Comparison of ENCODE assay signal across 28 cellular contexts in genomic region chr1:3285341-3285740, GRCh38.
"Had no signal": no experiment of that assay in that cellular context is flagged by ENCODE, and none has a peak within 500 bp of the region (broad histone marks: within the 10 kb centered on the region; RNA-seq: fewer than 3 reads in every experiment).

No MANE protein-coding gene starts in this region.

- H3K27me3 Mint-ChIP-seq: activated CD4-positive, alpha-beta memory T cell treated with anti-CD3 and anti-CD28 coated beads, Interleukin-2, amount 10 ng/mL, durations not matched to agents 7 days and 5 days; activated CD4-positive, alpha-beta T cell treated with anti-CD3 and anti-CD28 coated beads, Interleukin-2, amount 10 ng/mL, durations not matched to agents 7 days and 5 days; activated naive CD8-positive, alpha-beta T cell had no signal

- H3K27ac ChIP-seq: brain microvascular endothelial cell, esophagus muscularis mucosa, foreskin keratinocyte, gastrocnemius medialis, heart left ventricle had no signal

- H3K36me3 ChIP-seq: brain microvascular endothelial cell, esophagus muscularis mucosa, gastrocnemius medialis, heart left ventricle had no signal

- H3K4me1 ChIP-seq: foreskin keratinocyte, gastrocnemius medialis had no signal

- H3K36me3 Mint-ChIP-seq: activated naive CD8-positive, alpha-beta T cell had no signal

- H3K4me3 Mint-ChIP-seq: activated CD4-positive, alpha-beta memory T cell treated with anti-CD3 and anti-CD28 coated beads, Interleukin-2, amount 10 ng/mL, durations not matched to agents 7 days and 5 days; activated CD4-positive, alpha-beta T cell treated with anti-CD3 and anti-CD28 coated beads, Interleukin-2, amount 10 ng/mL, durations not matched to agents 7 days and 5 days; activated naive CD8-positive, alpha-beta T cell; activated T-cell treated with anti-CD3 and anti-CD28 coated beads, Interleukin-2, amount 50 U/mL, for 24 hours; activated T-cell treated with anti-CD3 and anti-CD28 coated beads, Interleukin-2, amount 50 U/mL, for 72 hours; effector memory CD8-positive, alpha-beta T cell had no signal

- H3K27me3 ChIP-seq: brain microvascular endothelial cell, foreskin keratinocyte had no signal

- ATAC-seq: activated T-cell treated with anti-CD3 and anti-CD28 coated beads, Interleukin-2, amount 50 U/mL, for 72 hours; effector memory CD8-positive, alpha-beta T cell; foreskin keratinocyte; gastrocnemius medialis; heart left ventricle had no signal

- H3K27ac Mint-ChIP-seq: activated CD4-positive, alpha-beta memory T cell treated with anti-CD3 and anti-CD28 coated beads, Interleukin-2, amount 10 ng/mL, durations not matched to agents 7 days and 5 days; activated CD4-positive, alpha-beta T cell treated with anti-CD3 and anti-CD28 coated beads, Interleukin-2, amount 10 ng/mL, durations not matched to agents 7 days and 5 days; activated naive CD8-positive, alpha-beta T cell; activated T-cell treated with anti-CD3 and anti-CD28 coated beads, Interleukin-2, amount 50 U/mL, for 24 hours; activated T-cell treated with anti-CD3 and anti-CD28 coated beads, Interleukin-2, amount 50 U/mL, for 72 hours; effector memory CD8-positive, alpha-beta T cell had no signal

- H3K9me3 ChIP-seq: esophagus muscularis mucosa, gastrocnemius medialis, heart left ventricle had no signal

- H3K9me3 Mint-ChIP-seq: activated CD4-positive, alpha-beta memory T cell treated with anti-CD3 and anti-CD28 coated beads, Interleukin-2, amount 10 ng/mL, durations not matched to agents 7 days and 5 days; activated CD4-positive, alpha-beta T cell treated with anti-CD3 and anti-CD28 coated beads, Interleukin-2, amount 10 ng/mL, durations not matched to agents 7 days and 5 days; activated T-cell treated with anti-CD3 and anti-CD28 coated beads, Interleukin-2, amount 50 U/mL, for 24 hours; activated T-cell treated with anti-CD3 and anti-CD28 coated beads, Interleukin-2, amount 50 U/mL, for 72 hours; effector memory CD8-positive, alpha-beta T cell had no signal

- H3K4me1 Mint-ChIP-seq: activated CD4-positive, alpha-beta memory T cell treated with anti-CD3 and anti-CD28 coated beads, Interleukin-2, amount 10 ng/mL, durations not matched to agents 7 days and 5 days; activated CD4-positive, alpha-beta T cell treated with anti-CD3 and anti-CD28 coated beads, Interleukin-2, amount 10 ng/mL, durations not matched to agents 7 days and 5 days had no signal

- DNase-seq: activated CD4-positive, alpha-beta memory T cell treated with anti-CD3 and anti-CD28 coated beads, Interleukin-2, amount 10 ng/mL, durations not matched to agents 7 days and 5 days; activated CD4-positive, alpha-beta T cell treated with anti-CD3 and anti-CD28 coated beads for 1 hour; activated CD4-positive, alpha-beta T cell treated with anti-CD3 and anti-CD28 coated beads for 4 hours; activated CD4-positive, alpha-beta T cell treated with anti-CD3 and anti-CD28 coated beads, Interleukin-2, amount 10 ng/mL, durations not matched to agents 7 days and 5 days; activated CD4-positive, alpha-beta T cell treated with anti-CD3 and anti-CD28 coated beads, Interleukin-2, amount 50 U/mL, for 4 hours; activated CD8-positive, alpha-beta memory T cell treated with anti-CD3 and anti-CD28 coated beads, Interleukin-2, amount 50 U/mL, for 48 hours; activated effector memory CD4-positive, alpha-beta T cell treated with Interleukin-2 at 50 U/mL for 16 hours; activated gamma-delta T cell treated with Interleukin-2 at 50 U/mL for 16 hours; activated naive CD4-positive, alpha-beta T cell treated with anti-CD3 and anti-CD28 coated beads, Interleukin-2, amount 50 U/mL, for 16 hours; activated naive CD4-positive, alpha-beta T cell treated with Interleukin-2 at 50 U/mL for 16 hours; activated T-cell treated with anti-CD3 and anti-CD28 coated beads for 4 hours; activated T-cell treated with anti-CD3 and anti-CD28 coated beads, Interleukin-2, amount 50 U/mL, for 24 hours; activated T-cell treated with anti-CD3 and anti-CD28 coated beads, Interleukin-2, amount 50 U/mL, for 72 hours; amniotic stem cell; anterior cingulate cortex; brain microvascular endothelial cell; cortex of kidney; dermis blood vessel endothelial cell; effector CD4-positive, alpha-beta T cell; effector memory CD8-positive, alpha-beta T cell; erythroblast; foreskin keratinocyte; gastrocnemius medialis; glutamatergic neuron; heart left ventricle; T-helper 2 cell had no signal

- H3K4me3 ChIP-seq: esophagus muscularis mucosa, gastrocnemius medialis, heart left ventricle had no signal
